ENCODE assay signal across 10 cellular contexts in genomic region chr2:195580156-195580555, GRCh38.
A peak's percentile ranks its signal among the peaks of the same experiment; 100 is the strongest.
DNase-seq lines count a peak whose midpoint lies in the region; ATAC-seq and TF ChIP-seq lines count a peak whose summit lies in the region.
"Had no signal": no experiment of that assay in that cellular context is flagged by ENCODE, and none has a peak within 500 bp of the region (broad histone marks: within the 10 kb centered on the region; RNA-seq: fewer than 3 reads in every experiment).

No MANE protein-coding gene starts in this region.

- no peak overlapping the region for H3K4me2 ChIP-seq in SK-N-SH

- H3F3A ChIP-seq in SK-N-SH (replicated peaks; ENCODE audit: insufficient read depth): no peaks in the 10 kb centered on the region

- H3K4me3 ChIP-seq in SK-N-SH (ENCODE audit: low read depth in 2 of 2, low read length in 1 of 2) (no peak overlapping the region), WERI-Rb-1 (ENCODE audit: low read depth, low read length) (no peak overlapping the region)

- H2AFZ ChIP-seq in SK-N-SH (ENCODE audit: low read depth): peak overlapping the region; percentile 38; the same call in 1 of the 2 replicates

- no peak for TF ChIP-seq RAD21 in SK-N-SH (IDR thresholded peaks at IDR 0.05; ENCODE audit: low read length)

- H3K27ac ChIP-seq in SK-N-SH (ENCODE audit: low read depth in 2 of 2, low read length in 1 of 2) (no peak overlapping the region), WERI-Rb-1 (no peak overlapping the region)
- H3K27ac ChIP-seq: 22Rv1 had no signal

- DNase-seq in SK-N-SH: no peak
- no peak for DNase-seq in T-cell
- no peak for DNase-seq in stimulated activated effector memory CD8-positive, alpha-beta T cell treated with anti-CD3 and anti-CD28 coated beads, Interleukin-12 subunit alpha, Interleukin-12 subunit beta, amount 100 ng/mL, for 72 hours (ENCODE audit: low spot score in 2 of 2)
- no peak for DNase-seq in SHP77 treated with DMSO at 0.1 percent for 48 hours (lab: John Stamatoyannopoulos, UW)
- no peak for DNase-seq in WERI-Rb-1
- DNase-seq in iPS-NIHi11 (ENCODE audit: low spot score): no peak
- DNase-seq: NCI-H1048 had no signal

- no peak overlapping the region for H3K9ac ChIP-seq in SK-N-SH

- no peaks in the 10 kb centered on the region for H3K79me2 ChIP-seq in SK-N-SH (ENCODE audit: insufficient read depth)

- H3K27me3 Mint-ChIP-seq in T-cell: no peaks in the 10 kb centered on the region

- TF ChIP-seq EP300 in SK-N-SH (IDR thresholded peaks at IDR 0.05; ENCODE audit: borderline replicate concordance in 1 of 2, low read depth in 1 of 2, low read length in 1 of 2): no peak

- peaks cover 3 to 4% of the 10 kb centered on the region in 2 experiments; a peak in 2 of 4 replicates for H3K4me1 ChIP-seq in SK-N-SH (ENCODE audit: control insufficient read depth in 1 of 2, insufficient read depth in 2 of 2, low read depth in 1 of 2, low read length in 1 of 2)

- no peaks in the 10 kb centered on the region for H3K9me2 ChIP-seq in SK-N-SH

- no peaks in the 10 kb centered on the region for H3K36me3 Mint-ChIP-seq in T-cell
- no peaks in the 10 kb centered on the region for H3K36me3 Mint-ChIP-seq in stimulated activated effector memory CD8-positive, alpha-beta T cell treated with anti-CD3 and anti-CD28 coated beads, Interleukin-12 subunit alpha, Interleukin-12 subunit beta, amount 100 ng/mL, for 72 hours

- H3K9me3 ChIP-seq in SK-N-SH: no peaks in the 10 kb centered on the region
- H3K9me3 ChIP-seq in WERI-Rb-1 (ENCODE audit: severe bottlenecking): no peaks in the 10 kb centered on the region

- TF ChIP-seq CTCF in SK-N-SH (IDR thresholded peaks at IDR 0.05): no peak
- no peak for TF ChIP-seq CTCF in WERI-Rb-1 (IDR thresholded peaks at IDR 0.05; ENCODE audit: low read depth, low read length)

- H3K36me3 ChIP-seq in SK-N-SH (replicated peaks in 1 of 2; ENCODE audit: control insufficient read depth in 1 of 2, insufficient read depth in 2 of 2, low read length in 1 of 2) (no peaks in the 10 kb centered on the region), WERI-Rb-1 (no peaks in the 10 kb centered on the region)

- H3K9me3 Mint-ChIP-seq in T-cell: peaks cover 0 to 3% (median 0%) of the 10 kb centered on the region in 3 donors
- no peaks in the 10 kb centered on the region for H3K9me3 Mint-ChIP-seq in stimulated activated effector memory CD8-positive, alpha-beta T cell treated with anti-CD3 and anti-CD28 coated beads, Interleukin-12 subunit alpha, Interleukin-12 subunit beta, amount 100 ng/mL, for 72 hours

- POLR2A ChIA-PET in SK-N-SH (lab: Yijun Ruan, JAX): no interaction called here
- POLR2A ChIA-PET in T-cell (lab: Charles Lee): interaction anchor here (0.6 to 0.7 kb wide), 4 partner anchors 13 to 557 kb away, joined by 3 to 4 read pairs (median 3); no protein-coding TSS in a partner anchor

- no peaks in the 10 kb centered on the region for H4K20me1 ChIP-seq in SK-N-SH (ENCODE audit: insufficient read depth)

- H3K27ac Mint-ChIP-seq in T-cell: peak overlapping the region; percentile 90 to 96
- peak overlapping the region; percentile 68 for H3K27ac Mint-ChIP-seq in stimulated activated effector memory CD8-positive, alpha-beta T cell treated with anti-CD3 and anti-CD28 coated beads, Interleukin-12 subunit alpha, Interleukin-12 subunit beta, amount 100 ng/mL, for 72 hours

- ATAC-seq in SK-N-SH treated with all-trans-retinoic acid at 6 μM for 48 hours (no peak), HG03095 (IDR thresholded peaks at IDR 0.05; ENCODE audit: unreplicated experiment) (peak; percentile 46), T-cell (replicated peaks in 1 of 4) (peak; percentile 5 to 85 (median 64))
- no peak for ATAC-seq in stimulated activated effector memory CD8-positive, alpha-beta T cell treated with anti-CD3 and anti-CD28 coated beads, Interleukin-12 subunit alpha, Interleukin-12 subunit beta, amount 100 ng/mL, for 72 hours

- CTCF ChIA-PET in SK-N-SH (lab: Yijun Ruan, JAX) (interaction anchor here (0.7 to 1.2 kb wide), 2 partner anchors 260 to 482 kb away, joined by 3 to 4 read pairs; no protein-coding TSS in a partner anchor), T-cell (lab: Charles Lee) (interaction anchor here (1.0 to 1.7 kb wide), 3 partner anchors 14 to 80 kb away, joined by 3 to 5 read pairs (median 4); partner anchors contain the start of gene SLC39A10 (in 1 of the 2))

- WGBS in SK-N-SH (ENCODE audit: low lambda C conversion rate): 90% methylated on average over 2 of the region's 2 CpGs

- H3K27me3 ChIP-seq in SK-N-SH (ENCODE audit: insufficient read depth) (no peaks in the 10 kb centered on the region), WERI-Rb-1 (ENCODE audit: insufficient read depth, low read depth, severe bottlenecking) (no peaks in the 10 kb centered on the region)

- H3K4me1 Mint-ChIP-seq in T-cell: peaks cover 45 to 51% (median 48%) of the 10 kb centered on the region in 3 donors
- peaks cover 15% of the 10 kb centered on the region for H3K4me1 Mint-ChIP-seq in stimulated activated effector memory CD8-positive, alpha-beta T cell treated with anti-CD3 and anti-CD28 coated beads, Interleukin-12 subunit alpha, Interleukin-12 subunit beta, amount 100 ng/mL, for 72 hours

- peak overlapping the region; percentile 51 to 58 (median 56) for H3K4me3 Mint-ChIP-seq in T-cell
- no peak overlapping the region for H3K4me3 Mint-ChIP-seq in stimulated activated effector memory CD8-positive, alpha-beta T cell treated with anti-CD3 and anti-CD28 coated beads, Interleukin-12 subunit alpha, Interleukin-12 subunit beta, amount 100 ng/mL, for 72 hours

TF ChIP-seq in SK-N-SH, 30 proteins besides CTCF, POLR2A, EP300 and RAD21 (continues in another document):
- TF ChIP-seq REST (IDR thresholded peaks at IDR 0.05; ENCODE audit: low read depth, low read length) (no peak), TAF1 (IDR thresholded peaks at IDR 0.05; ENCODE audit: borderline replicate concordance, low read depth, low read length) (no peak), SIN3A (IDR thresholded peaks at IDR 0.05; ENCODE audit: borderline replicate concordance, low read depth, low read length) (no peak)

TF ChIP-seq in SK-N-SH treated with all-trans-retinoic acid at 6 μM for 48 hours, 23 proteins besides CTCF, POLR2A, EP300 and RAD21:
- no peak for TF ChIP-seq ARNTL (CRISPR knock-in tag; IDR thresholded peaks at IDR 0.05; ENCODE audit: borderline replicate concordance, low read depth)
- TF ChIP-seq TSHZ2 (CRISPR knock-in tag; IDR thresholded peaks at IDR 0.05): no peak
- no peak for TF ChIP-seq CSDC2 (CRISPR knock-in tag; IDR thresholded peaks at IDR 0.05)
- no peak for TF ChIP-seq PPARA (CRISPR knock-in tag; IDR thresholded peaks at IDR 0.05; ENCODE audit: borderline replicate concordance)
- TF ChIP-seq RARB (CRISPR knock-in tag; IDR thresholded peaks at IDR 0.05): no peak
- TF ChIP-seq ZNF70 (CRISPR knock-in tag; IDR thresholded peaks at IDR 0.05): no peak
- no peak for TF ChIP-seq SNAI2 (CRISPR knock-in tag; IDR thresholded peaks at IDR 0.05)
- TF ChIP-seq ESRRG (CRISPR knock-in tag; IDR thresholded peaks at IDR 0.05): no peak
- TF ChIP-seq TOX (CRISPR knock-in tag; IDR thresholded peaks at IDR 0.05; ENCODE audit: borderline replicate concordance): no peak
- TF ChIP-seq ZNF565 (CRISPR knock-in tag; conservative IDR thresholded peaks at IDR 0.05; ENCODE audit: low read depth): no peak

Comparison
In these comparisons a context has a peak if more than half of its experiments do, and no peak if none do; other contexts are left out.
1. ATAC-seq: peak in HG03095 (single experiment) and T-cell (4 of 4); none in SK-N-SH treated with all-trans-retinoic acid at 6 μM for 48 hours (single experiment) and stimulated activated effector memory CD8-positive, alpha-beta T cell treated with anti-CD3 and anti-CD28 coated beads, Interleukin-12 subunit alpha, Interleukin-12 subunit beta, amount 100 ng/mL, for 72 hours (single experiment).